ENCODE assay signal across 9 cellular contexts in genomic region chr1:223771814-223772770, GRCh38. TPM values are rescaled to one million over a fixed set of nuclear protein-coding genes. Genes with fewer than 3 reads are reported as not detected.
DNase-seq lines count a peak whose midpoint lies in the region; ATAC-seq and TF ChIP-seq lines count a peak whose summit lies in the region.
"Had no signal": no experiment of that assay in that cellular context is flagged by ENCODE, and none has a peak within 500 bp of the region (broad histone marks: within the 10 kb centered on the region; RNA-seq: fewer than 3 reads in every experiment).

No MANE protein-coding gene starts in this region.

- H3K4me3 Mint-ChIP-seq in endodermal cell: peak overlapping the region; percentile 22

- peaks cover 30% of the 10 kb centered on the region for H3K4me1 Mint-ChIP-seq in endodermal cell

- H3K9me3 Mint-ChIP-seq in endodermal cell: peaks cover 4% of the 10 kb centered on the region

- H3K36me3 Mint-ChIP-seq in endodermal cell (ENCODE audit: low read depth): peaks cover 59% of the 10 kb centered on the region

- H3K36me3 ChIP-seq in endodermal cell (ENCODE audit: control insufficient read depth, insufficient read depth, low read length): peaks cover 68% of the 10 kb centered on the region

- no peaks in the 10 kb centered on the region for H3K27me3 ChIP-seq in endodermal cell (ENCODE audit: control insufficient read depth, insufficient read depth, low read length, poor library complexity, severe bottlenecking)
- H3K27me3 ChIP-seq: BLaER1 had no signal

- DNase-seq in NCI-H345 (lab: John Stamatoyannopoulos, UW) (peak; percentile 19), NCI-H345 treated with DMSO at 0.1 percent for 48 hours (lab: John Stamatoyannopoulos, UW; ENCODE audit: unreplicated experiment) (no peak), RPMI7951 (ENCODE audit: low read depth) (peak; percentile 88), endodermal cell (peak; percentile 87), mucosa of gallbladder (ENCODE audit: low spot score) (peak; percentile 54), UCSD-AML1 (lab: John Stamatoyannopoulos, UW; ENCODE audit: unreplicated experiment) (no peak)
- no peak for DNase-seq in effector CD8-positive, alpha-beta T cell (lab: John Stamatoyannopoulos, UW)

- peaks cover 4% of the 10 kb centered on the region for H3K4me1 ChIP-seq in endodermal cell (ENCODE audit: control insufficient read depth, insufficient read depth, low read length)

- H3K4me3 ChIP-seq in endodermal cell (ENCODE audit: low read length): peak overlapping the region; percentile 46
- H3K4me3 ChIP-seq: BLaER1 had no signal

- peak overlapping the region; percentile 0 for H3K27ac ChIP-seq in endodermal cell (ENCODE audit: low read depth, low read length)
- H3K27ac ChIP-seq: BLaER1 had no signal

- TF ChIP-seq CTCF in endodermal cell (conservative IDR thresholded peaks at IDR 0.05): no peak

- H3K9ac ChIP-seq in endodermal cell (ENCODE audit: extremely low read depth, low read length, poor library complexity, severe bottlenecking): peak overlapping the region; percentile 37
- H3K9ac ChIP-seq: BLaER1 had no signal

- peak overlapping the region; percentile 64 for H3K27ac Mint-ChIP-seq in endodermal cell

- H3K27me3 Mint-ChIP-seq in endodermal cell (ENCODE audit: insufficient read depth): no peaks in the 10 kb centered on the region

- H3K9me3 ChIP-seq in endodermal cell (ENCODE audit: control insufficient read depth, low read length): peaks cover 6% of the 10 kb centered on the region

- WGBS in endodermal cell (ENCODE audit: insufficient coverage in 1 of 2, insufficient read length in 1 of 2), 2 experiments: 53 to 56% methylated on average over 9 to 16 of the region's 16 CpGs

- no peak for ATAC-seq in GM19452 (IDR thresholded peaks at IDR 0.05; ENCODE audit: unreplicated experiment)

RNA-seq across cellular contexts. Expression of gene CAPN2, which starts 59.8 kb away (rescaled TPM):
- 202 and 247 TPM in 2 replicates for total RNA-seq in RPMI7951 (2014; rRNA removed; shearing (Covaris generic))
- total RNA-seq in endodermal cell: 10 to 100 TPM; 49.2 to 49.7 TPM
- polyA plus RNA-seq in endodermal cell (2013, experiment 1 of 2): 71.5 TPM
- polyA plus RNA-seq in endodermal cell (2013, experiment 2 of 2): 75.9 TPM
- 431 TPM for total RNA-seq in mucosa of gallbladder

Comparison
In these comparisons a context has a peak if more than half of its experiments do, and no peak if none do; other contexts are left out.
1. DNase-seq: peak in NCI-H345 (single experiment), RPMI7951 (single experiment), endodermal cell (single experiment) and mucosa of gallbladder (single experiment); none in NCI-H345 treated with DMSO at 0.1 percent for 48 hours (single experiment), UCSD-AML1 (single experiment) and effector CD8-positive, alpha-beta T cell (single experiment).